In the genomic region with DNA sequence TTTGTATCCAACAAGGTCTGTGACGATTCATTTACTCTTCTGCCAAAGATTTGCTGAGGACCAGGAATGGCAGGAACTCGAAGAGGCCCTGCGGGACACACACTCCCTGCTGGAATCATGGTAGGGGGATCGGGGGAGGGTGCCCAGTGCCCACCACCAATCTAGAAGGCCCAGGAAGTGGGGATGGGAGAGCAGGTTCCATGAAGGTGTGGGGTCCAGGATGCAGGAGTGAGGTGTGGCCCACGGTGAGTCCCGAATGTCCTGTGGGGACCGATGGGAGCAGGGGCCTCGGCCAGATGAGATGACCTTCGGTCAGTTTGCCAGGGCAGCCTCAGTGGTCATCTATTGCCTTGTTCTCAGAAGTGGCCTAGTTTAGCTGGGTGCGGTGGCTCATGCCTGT, we compare ENCODE assay signal across 15 cellular contexts.
"Had no signal": no experiment of that assay in that cellular context is flagged by ENCODE, and none has a peak within 500 bp of the region (broad histone marks: within the 10 kb centered on the region; RNA-seq: fewer than 3 reads in every experiment).

No MANE protein-coding gene starts in this region.

- H3K9me3 ChIP-seq: adrenal gland, body of pancreas, pancreas had no signal

- H3K4me2 ChIP-seq: hepatocyte had no signal

- H3K27me3 ChIP-seq: adrenal gland, body of pancreas, hepatocyte had no signal

- H3K27ac ChIP-seq: adrenal gland, body of pancreas, hepatocyte, pancreas had no signal

- H3K27me3 Mint-ChIP-seq: activated CD8-positive, alpha-beta T cell treated with anti-CD3 and anti-CD28 coated beads for 36 hours had no signal

- H3K36me3 Mint-ChIP-seq: naive thymus-derived CD8-positive, alpha-beta T cell had no signal

- H3K9me3 Mint-ChIP-seq: activated CD8-positive, alpha-beta T cell treated with anti-CD3 and anti-CD28 coated beads for 36 hours; activated naive CD4-positive, alpha-beta T cell treated with anti-CD3 and anti-CD28 coated beads for 36 hours; activated T-helper 1 cell treated with anti-CD3 and anti-CD28 coated beads, Interleukin-12 subunit alpha, Interleukin-12 subunit beta, Interleukin-2, Interleukin-4 antibody, amounts not matched to agents 30 ng/mL and 10 ng/mL and 1 ng/mL, durations not matched to agents 14 hours and 24 hours and 36 hours; central memory CD8-positive, alpha-beta T cell; dendritic cell treated with granulocyte-macrophage colony-stimulating factor and Interleukin-4, amounts not matched to agents 40 ng/mL and 50 ng/mL, for 4 days; naive thymus-derived CD8-positive, alpha-beta T cell had no signal

- H3K79me2 ChIP-seq: hepatocyte had no signal

- H3K4me1 ChIP-seq: adrenal gland, body of pancreas, pancreas had no signal

- H3K4me3 Mint-ChIP-seq: activated CD8-positive, alpha-beta T cell treated with anti-CD3 and anti-CD28 coated beads for 36 hours; activated naive CD4-positive, alpha-beta T cell treated with anti-CD3 and anti-CD28 coated beads for 36 hours; activated T-helper 1 cell treated with anti-CD3 and anti-CD28 coated beads, Interleukin-12 subunit alpha, Interleukin-12 subunit beta, Interleukin-2, Interleukin-4 antibody, amounts not matched to agents 30 ng/mL and 10 ng/mL and 1 ng/mL, durations not matched to agents 14 hours and 24 hours and 36 hours; central memory CD8-positive, alpha-beta T cell; dendritic cell treated with granulocyte-macrophage colony-stimulating factor and Interleukin-4, amounts not matched to agents 40 ng/mL and 50 ng/mL, for 4 days; naive thymus-derived CD8-positive, alpha-beta T cell had no signal

- H3K36me3 ChIP-seq: adrenal gland, pancreas had no signal

- ATAC-seq: activated CD8-positive, alpha-beta T cell treated with anti-CD3 and anti-CD28 coated beads for 36 hours; body of pancreas; naive thymus-derived CD8-positive, alpha-beta T cell; pancreas; SK-N-SH treated with all-trans-retinoic acid at 6 μM for 48 hours had no signal

- H3K4me3 ChIP-seq: adrenal gland, body of pancreas, hepatocyte, pancreas had no signal

- DNase-seq: activated CD4-positive, alpha-beta T cell treated with anti-CD3 and anti-CD28 coated beads for 4 hours; activated CD8-positive, alpha-beta T cell treated with anti-CD3 and anti-CD28 coated beads for 36 hours; activated naive CD4-positive, alpha-beta T cell treated with anti-CD3 and anti-CD28 coated beads for 36 hours; body of pancreas; erythroblast; kidney glomerular epithelial cell; stimulated activated CD4-positive, alpha-beta T cell treated with anti-CD3 and anti-CD28 coated beads, Interleukin-4, amount 100 ng/mL, for 4 hours had no signal

- H2AFZ ChIP-seq: hepatocyte had no signal

- FAIRE-seq: pancreas had no signal

- H3K27ac Mint-ChIP-seq: activated CD8-positive, alpha-beta T cell treated with anti-CD3 and anti-CD28 coated beads for 36 hours; activated naive CD4-positive, alpha-beta T cell treated with anti-CD3 and anti-CD28 coated beads for 36 hours; activated T-helper 1 cell treated with anti-CD3 and anti-CD28 coated beads, Interleukin-12 subunit alpha, Interleukin-12 subunit beta, Interleukin-2, Interleukin-4 antibody, amounts not matched to agents 30 ng/mL and 10 ng/mL and 1 ng/mL, durations not matched to agents 14 hours and 24 hours and 36 hours; dendritic cell treated with granulocyte-macrophage colony-stimulating factor and Interleukin-4, amounts not matched to agents 40 ng/mL and 50 ng/mL, for 4 days had no signal

- H3K4me1 Mint-ChIP-seq: central memory CD8-positive, alpha-beta T cell; naive thymus-derived CD8-positive, alpha-beta T cell had no signal
